In genomic region chr12:94165152-94165551, GRCh38 we compare ENCODE assay signal across 14 cellular contexts. TPM values are rescaled to one million over a fixed set of nuclear protein-coding genes. Genes with fewer than 3 reads are reported as not detected.
DNase-seq lines count a peak whose midpoint lies in the region; ATAC-seq, FAIRE-seq and TF ChIP-seq lines count a peak whose summit lies in the region.
"Had no signal": no experiment of that assay in that cellular context is flagged by ENCODE, and none has a peak within 500 bp of the region (broad histone marks: within the 10 kb centered on the region; RNA-seq: fewer than 3 reads in every experiment).

No MANE protein-coding gene starts in this region.

- H3K9me3 ChIP-seq in HUES48 (ENCODE audit: control insufficient read depth, insufficient read depth, low read length) (no peaks in the 10 kb centered on the region), K562 (replicated peaks; ENCODE audit: control insufficient read depth, insufficient read depth, low read depth, low read length) (no peaks in the 10 kb centered on the region)
- H3K9me3 ChIP-seq: BE2C, SK-N-SH had no signal

- intact Hi-C loops in K562 (cut with micrococcal nuclease) (no loop called here), sciatic nerve (cut with DNase I) (no loop called here)

- no peak for TF ChIP-seq RAD21 in K562 (CRISPR knock-in tag; conservative IDR thresholded peaks at IDR 0.05 in 1 of 2, IDR thresholded peaks at IDR 0.05 in 1 of 2)

- H3K4me3 ChIP-seq in HUES48 (ENCODE audit: low read depth, low read length) (0 out of 2 replicates have a peak overlapping the region, but pooled peaks have one; percentile 11), K562 (no peak overlapping the region)

- ATAC-seq in K562 = peak; percentile 48; the same call in 1 of the 3 replicates
- ATAC-seq in sciatic nerve = peak; percentile 36
- ATAC-seq in GM21786 (IDR thresholded peaks at IDR 0.05; ENCODE audit: unreplicated experiment) = no peak
- ATAC-seq in HG03565 (IDR thresholded peaks at IDR 0.05; ENCODE audit: unreplicated experiment) = no peak

- CTCF ChIA-PET in K562 (lab: Yijun Ruan, JAX; ENCODE audit: low intra/inter-chr PET ratio) = no interaction called here

- H3K4me1 ChIP-seq in HUES48 (ENCODE audit: control insufficient read depth, insufficient read depth, low read length) = peaks cover 30% of the 10 kb centered on the region
- H3K4me1 ChIP-seq in K562 (replicated peaks in 1 of 2; ENCODE audit: control insufficient read depth in 2 of 2, insufficient read depth in 2 of 2, low read length in 2 of 2) = no peaks in the 10 kb centered on the region; a peak in 2 of 5 replicates
- H3K4me1 ChIP-seq: BE2C had no signal

- POLR2A ChIA-PET in K562 (lab: Yijun Ruan, JAX) = no interaction called here

- TF ChIP-seq POLR2A in K562 (conservative IDR thresholded peaks at IDR 0.05) = no peak

- whole genome bisulfite sequencing in K562 (ENCODE audit: insufficient coverage, low coverage, missing lambda C conversion rate) = 9% methylated on average over 5 of the region's 5 CpGs

- no peak for FAIRE-seq in K562 (lab: Jason Lieb, UNC)

- DNase-seq in K562 (ENCODE audit: extremely low read depth in 1 of 4, low spot score in 3 of 4) (no peak), iPS-NIHi11 (ENCODE audit: low spot score) (peak; percentile 32), sciatic nerve (ENCODE audit: low spot score) (no peak), NCI-H128 (lab: John Stamatoyannopoulos, UW; ENCODE audit: unreplicated experiment) (no peak), C1 segment of cervical spinal cord (lab: John Stamatoyannopoulos, UW) (no peak)
- DNase-seq: BE2C; CD8-positive, alpha-beta memory T cell; GF-D8; HFFc6; NCI-H2107; SK-N-SH had no signal

- H3K36me3 ChIP-seq in HUES48 (ENCODE audit: control insufficient read depth, insufficient read depth, low read length) (no peaks in the 10 kb centered on the region), K562 (ENCODE audit: control insufficient read depth, insufficient read depth, low read length) (no peaks in the 10 kb centered on the region)
- H3K36me3 ChIP-seq: BE2C had no signal

- H3K9me1 ChIP-seq in K562 (ENCODE audit: control insufficient read depth, insufficient read depth, low read length) = no peaks in the 10 kb centered on the region

- BruUV-seq in K562 (replicated peaks; lab: Mats Ljungman, UMichigan) = no TSS peak

- no peak for TF ChIP-seq EP300 in K562 (IDR thresholded peaks at IDR 0.05; ENCODE audit: low read length)

- no peaks in the 10 kb centered on the region for H3K79me2 ChIP-seq in K562 (ENCODE audit: control insufficient read depth, insufficient read depth, low read length)

- no peak for TF ChIP-seq CTCF in K562 (IDR thresholded peaks at IDR 0.05 in 2 of 3, conservative IDR thresholded peaks at IDR 0.05 in 1 of 3; ENCODE audit: insufficient read depth in 2 of 3, low read depth in 1 of 3, low read length in 3 of 3)

- H2AFZ ChIP-seq in K562 (ENCODE audit: low read depth, low read length) = peak overlapping the region; percentile 47

- H3K27ac ChIP-seq in HUES48 (ENCODE audit: low read depth, low read length) = peak overlapping the region; percentile 30
- no peak overlapping the region for H3K27ac ChIP-seq in K562 (ENCODE audit: extremely low read depth, low read depth, low read length)

- H3K9ac ChIP-seq in HUES48 (ENCODE audit: low read depth, low read length) (no peak overlapping the region), K562 (ENCODE audit: insufficient read depth in 1 of 2, low read depth in 2 of 2, low read length in 2 of 2) (no peak overlapping the region)
- H3K9ac ChIP-seq: SK-N-SH had no signal

- 0 out of 2 replicates have a peak, but pooled peaks cover 2% of the 10 kb centered on the region for H4K20me1 ChIP-seq in K562 (replicated peaks; ENCODE audit: control insufficient read depth, insufficient read depth, low read length)

- in situ Hi-C loops in K562 (cut with MboI) = no loop called here

- H3K27me3 ChIP-seq in HUES48 (ENCODE audit: control insufficient read depth, insufficient read depth, low read length) (peaks cover 90% of the 10 kb centered on the region), K562 (ENCODE audit: control insufficient read depth in 2 of 2, insufficient read depth in 2 of 2, low read length in 2 of 2) (peaks cover 3 to 4% of the 10 kb centered on the region in 2 experiments; a peak in 1 of 5 replicates)

- no peak overlapping the region; the same call in 1 of the 2 replicates for H3K4me2 ChIP-seq in K562 (ENCODE audit: insufficient read depth, low read length)
- H3K4me2 ChIP-seq: SK-N-SH had no signal

TF ChIP-seq in K562, 482 proteins besides CTCF, POLR2A, EP300 and RAD21:
- TF ChIP-seq LARP7 (IDR thresholded peaks at IDR 0.05) (no peak), ZNF589 (CRISPR knock-in tag; IDR thresholded peaks at IDR 0.05; ENCODE audit: low read depth) (0 out of 2 replicates have a peak, but pooled peaks have one; percentile 36)

RNA-seq across cellular contexts. Expression of gene PLXNC1, which starts 16.8 kb away (rescaled TPM):
- total RNA-seq in K562 (2011; cell fraction: chromatin; rRNA removed; ENCODE audit: low replicate concordance) = 0.32 and 0.37 TPM in 2 replicates
- under 0.01 TPM in 1 of 2 replicates, not detected in the other for total RNA-seq in K562 (2011; cell fraction: nucleolus; rRNA removed)
- total RNA-seq in K562 (2011; cell fraction: nucleoplasm; rRNA removed) = 0.23 and 0.29 TPM in 2 replicates
- 0.14 and 0.16 TPM in 2 replicates for total RNA-seq in K562 (2014; rRNA removed)
- total RNA-seq in K562 (2014; rRNA removed; fragmentation: Illumina TruSeq; extraction: Trizol) = 0.18 and 0.45 TPM in 2 replicates
- 0.30 and 0.87 TPM in 2 replicates for total RNA-seq in K562 (2015; rRNA removed; fragmentation: Illumina TruSeq; extraction: Trizol)
- total RNA-seq in K562 (2021) = 0.33 and 0.42 TPM in 2 replicates
- 0.12 and 0.53 TPM in 2 replicates for polyA plus RNA-seq in K562 (2011; rRNA removed)
- polyA plus RNA-seq in K562 (2011; cell fraction: cytosol; rRNA removed) = 0.01 and 0.25 TPM in 2 replicates
- polyA plus RNA-seq in K562 (2011; cell fraction: nucleus; rRNA removed) = 0.14 and 0.77 TPM in 2 replicates
- 0.59 and 1.0 TPM in 2 replicates for polyA plus RNA-seq in K562 (2012)
- polyA plus RNA-seq in K562 (2014; fragmentation: Illumina TruSeq; extraction: Trizol) = 0.21 and 0.44 TPM in 2 replicates
- polyA plus RNA-seq in K562 (2014; fragmentation: Nextera tagmentation; extraction: Ambion mirVana) = under 1 TPM; 0.28 to 0.55 TPM
- polyA plus RNA-seq in K562 (2014; rRNA removed) = 0.08 TPM in 2 replicates
- 0.12 and 1.7 TPM in 2 replicates for polyA minus RNA-seq in K562 (2011; rRNA and poly(A)+ RNA removed)
- polyA minus RNA-seq in K562 (2011; cell fraction: cytosol; rRNA and poly(A)+ RNA removed) = 0.76 TPM in 1 of 2 replicates, not detected in the other
- under 0.01 and 1.2 TPM in 2 replicates for polyA minus RNA-seq in K562 (2011; cell fraction: nucleus; rRNA and poly(A)+ RNA removed)
- total RNA-seq in sciatic nerve = 22.8 TPM

Comparison
In these comparisons a context has a peak if more than half of its experiments do, and no peak if none do; other contexts are left out.
1. ATAC-seq: peak in K562 (single experiment) and sciatic nerve (single experiment); none in GM21786 (single experiment) and HG03565 (single experiment).
2. RNA of gene PLXNC1, which starts 16.8 kb away (total RNA-seq): 22.8 TPM in sciatic nerve (single experiment); under 0.01 to 0.87 TPM in K562; every median in the first group is over 10 times any median in the second.